In the genomic region with DNA sequence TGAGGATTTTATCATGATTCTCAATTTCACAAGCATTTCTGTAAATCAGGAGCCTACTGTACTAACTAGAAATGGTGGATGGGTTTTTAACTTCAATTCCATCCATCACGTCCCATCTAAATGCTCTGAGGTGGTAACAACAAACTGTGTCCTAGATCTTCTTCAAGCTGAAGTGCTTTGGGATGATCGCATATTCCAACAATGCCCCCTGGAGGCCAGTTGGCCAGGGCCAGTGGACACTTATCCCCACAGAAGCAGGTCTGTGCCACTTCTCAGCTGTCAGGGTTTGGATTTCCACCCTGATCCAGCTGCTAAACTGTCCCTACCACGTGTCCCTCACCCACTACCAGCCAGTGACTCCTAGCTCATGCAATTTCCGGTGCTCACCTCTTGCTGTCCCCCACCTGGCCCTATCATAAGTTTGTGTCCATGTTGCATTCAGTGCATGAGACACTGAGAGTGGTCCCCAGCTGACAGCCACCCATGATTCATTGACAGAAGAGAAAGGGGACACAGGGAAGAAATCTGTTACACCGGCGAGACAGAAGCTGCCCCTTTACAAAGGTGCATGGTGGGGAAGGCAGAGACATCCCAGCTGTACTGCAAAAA, we compare ENCODE assay signal across 7 cellular contexts. TPM values are rescaled to one million over a fixed set of nuclear protein-coding genes. Genes with fewer than 3 reads are reported as not detected.
DNase-seq lines count a peak whose midpoint lies in the region; TF ChIP-seq lines count a peak whose summit lies in the region.
"Not testable (repeated sequence)": the region's sequence is repeated elsewhere in the genome, so short reads cannot be mapped to it uniquely, and the experiment has no call there.

No MANE protein-coding gene starts in this region.

- DNase-seq in EL (peak; percentile 64), M059J (ENCODE audit: low read depth) (peak; percentile 67), OCI-M1 (lab: John Stamatoyannopoulos, UW) (peak; percentile 46), adrenal gland (peak; percentile 51 to 83 (median 67)), fibroblast of gingiva (ENCODE audit: low read depth) (peak; percentile 5), posterior cingulate gyrus (peak; percentile 40 to 95 (median 72))
- not testable (repeated sequence) for DNase-seq in kidney epithelial cell (ENCODE audit: low read depth)

- not testable (repeated sequence) for H3K27ac ChIP-seq in adrenal gland

- not testable (repeated sequence) for TF ChIP-seq POLR2A in adrenal gland (IDR thresholded peaks at IDR 0.05)

- 48 to 66% (median 62%) methylated on average over 4 to 6 of the region's 6 CpGs for WGBS in adrenal gland, 4 donors

- not testable (repeated sequence) for H3K4me1 ChIP-seq in adrenal gland (replicated peaks in 1 of 2)

- not testable (repeated sequence) for H3K9me3 ChIP-seq in adrenal gland (replicated peaks in 1 of 3)

- H3K27me3 ChIP-seq in adrenal gland; kidney epithelial cell (ENCODE audit: control insufficient read depth, insufficient read depth, low read length): not testable (repeated sequence)

- intact Hi-C loops in adrenal gland (cut with DNase I) = not testable (repeated sequence)
- intact Hi-C loops in posterior cingulate gyrus (cut with DNase I) = loop anchor here (2.0 kb wide), 1 partner anchor 252 kb away; no protein-coding TSS in a partner anchor

- TF ChIP-seq CTCF in adrenal gland (IDR thresholded peaks at IDR 0.05) (peak; percentile 29 to 62 (median 54)), kidney epithelial cell (IDR thresholded peaks at IDR 0.05; ENCODE audit: insufficient read depth, low read length, poor library complexity, severe bottlenecking) (peak; percentile 63)

- H3K4me3 ChIP-seq in adrenal gland; kidney epithelial cell (ENCODE audit: low read depth, low read length): not testable (repeated sequence)

- not testable (repeated sequence) for H3K36me3 ChIP-seq in adrenal gland (replicated peaks in 1 of 2); kidney epithelial cell (ENCODE audit: control insufficient read depth, insufficient read depth, low read length)

RNA-seq across cellular contexts. Expression of a gene that starts 28.0 kb away (rescaled TPM):
- total RNA-seq in M059J (2014; rRNA removed; shearing (Covaris generic)) = 13.1 and 20.8 TPM in 2 replicates
- 10 to 100 TPM; 15.4 to 33.7 (median 21.2) TPM for total RNA-seq in adrenal gland
- polyA plus RNA-seq in adrenal gland = 10 to 100 TPM in 1 of 3 donors, 1 to 10 TPM in 2; 6.0 to 31.4 (median 8.0) TPM
- total RNA-seq in kidney epithelial cell = 28.6 and 30.5 TPM in 2 replicates
